In the genomic region with DNA sequence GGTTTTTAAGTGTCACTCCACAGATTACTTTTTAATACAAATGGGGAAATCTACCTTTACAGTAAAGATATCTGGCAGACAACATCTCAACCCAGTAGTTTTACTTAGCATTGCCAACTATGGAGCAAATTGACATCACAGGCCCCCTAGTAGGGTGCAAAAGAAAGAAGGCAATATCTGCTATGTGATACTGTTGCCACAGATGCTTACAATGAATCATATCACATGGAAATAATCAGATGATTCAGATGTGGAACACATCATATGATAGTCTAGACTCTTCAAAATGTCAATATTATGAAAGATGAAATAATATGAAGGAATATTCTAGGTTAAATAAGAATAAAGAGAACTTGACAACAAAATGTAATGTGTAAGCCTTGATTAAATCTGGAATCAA, we compare ENCODE assay signal across 20 cellular contexts.
DNase-seq lines count a peak whose midpoint lies in the region; FAIRE-seq and TF ChIP-seq lines count a peak whose summit lies in the region.
"Had no signal": no experiment of that assay in that cellular context is flagged by ENCODE, and none has a peak within 500 bp of the region (broad histone marks: within the 10 kb centered on the region; RNA-seq: fewer than 3 reads in every experiment).

No MANE protein-coding gene starts in this region.

- H3K9me3 Mint-ChIP-seq in immature natural killer cell, result peaks cover 0 to 12% (median 8%) of the 10 kb centered on the region in 6 donors

- DNase-seq in NCI-H69 (lab: John Stamatoyannopoulos, UW) (peak; percentile 34), bronchial epithelial cell (ENCODE audit: low read depth) (peak; percentile 81), fibroblast of peridontal ligament (ENCODE audit: extremely low read depth) (peak; percentile 1), renal cortical epithelial cell (ENCODE audit: low read depth) (peak; percentile 1), COLO829 (ENCODE audit: low spot score) (no peak), immature natural killer cell (no peak)
- no peak for DNase-seq in stimulated activated CD4-positive, alpha-beta T cell treated with anti-CD3 and anti-CD28 coated beads, Interleukin-4, amount 100 ng/mL, for 4 hours
- DNase-seq: DMS153, DND-41, GM23248, KBM-7, MG63, NCI-H1105 treated with DMSO at 0.1 percent for 48 hours, NCI-H2029 treated with DMSO at 0.1 percent for 48 hours, NCI-H446 treated with DMSO at 0.1 percent for 48 hours, PC-9, SHP77 had no signal

- H3K4me3 ChIP-seq in bronchial epithelial cell (ENCODE audit: low read depth, low read length), result no peak overlapping the region
- H3K4me3 ChIP-seq: GM23248, MG63, PC-9 had no signal

- no peak overlapping the region for H3K27ac Mint-ChIP-seq in immature natural killer cell

- no peaks in the 10 kb centered on the region for H3K36me3 ChIP-seq in bronchial epithelial cell (ENCODE audit: control insufficient read depth, insufficient read depth, low read length)
- H3K36me3 ChIP-seq: MG63 had no signal

- TF ChIP-seq CTCF in bronchial epithelial cell (IDR thresholded peaks at IDR 0.05; ENCODE audit: insufficient read depth, low read length, severe bottlenecking), result no peak

- no peak for FAIRE-seq in bronchial epithelial cell (lab: Jason Lieb, UNC)
- FAIRE-seq: GM12892, GM19239, HTR-8/SVneo had no signal

- peaks cover 0 to 2% (median 1%) of the 10 kb centered on the region in 3 donors for H3K27me3 Mint-ChIP-seq in immature natural killer cell (ENCODE audit: low read depth in 3 of 3)

- no peak overlapping the region for H3K4me3 Mint-ChIP-seq in immature natural killer cell

- no peaks in the 10 kb centered on the region for H3K27me3 ChIP-seq in bronchial epithelial cell (ENCODE audit: control insufficient read depth, insufficient read depth, low read length)
- H3K27me3 ChIP-seq: MG63 had no signal

- no peaks in the 10 kb centered on the region for H3K4me1 Mint-ChIP-seq in immature natural killer cell

- no peaks in the 10 kb centered on the region for H3K36me3 Mint-ChIP-seq in immature natural killer cell

Comparison
In these comparisons a context has a peak if more than half of its experiments do, and no peak if none do; other contexts are left out.
1. DNase-seq: peak in NCI-H69 (single experiment), bronchial epithelial cell (single experiment), fibroblast of peridontal ligament (single experiment) and renal cortical epithelial cell (single experiment); none in COLO829 (single experiment), immature natural killer cell (0 of 3) and stimulated activated CD4-positive, alpha-beta T cell treated with anti-CD3 and anti-CD28 coated beads, Interleukin-4, amount 100 ng/mL, for 4 hours (0 of 2).